Comparison of ENCODE assay signal across 14 cellular contexts in the genomic region with DNA sequence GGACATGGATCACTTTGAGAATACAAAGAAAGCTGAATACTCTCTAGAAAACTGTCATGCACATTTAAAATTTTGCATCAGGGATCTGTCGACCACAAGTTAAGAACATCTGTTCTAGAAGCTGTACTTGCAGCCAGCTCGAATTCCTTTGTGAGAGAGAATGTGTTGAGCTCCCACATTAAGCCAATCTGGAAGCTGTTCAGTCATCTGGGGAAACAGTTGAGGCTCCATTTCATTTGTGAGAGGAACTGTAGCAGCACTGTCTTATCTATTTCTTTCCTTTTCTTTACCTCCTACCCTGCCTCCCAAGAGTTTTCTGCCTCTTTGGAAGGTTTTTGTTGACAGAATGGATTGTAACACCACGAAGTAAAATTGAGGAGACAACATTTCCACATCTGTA.
"Had no signal": no experiment of that assay in that cellular context is flagged by ENCODE, and none has a peak within 500 bp of the region (broad histone marks: within the 10 kb centered on the region; RNA-seq: fewer than 3 reads in every experiment).

No MANE protein-coding gene starts in this region.

- H3K27ac ChIP-seq: left lung, stomach, VCaP had no signal

- DNase-seq: activated CD4-positive, alpha-beta memory T cell treated with anti-CD3 and anti-CD28 coated beads for 36 hours; activated CD8-positive, alpha-beta memory T cell treated with anti-CD3 and anti-CD28 coated beads, Interleukin-2, amount 50 U/mL, for 4 hours; activated naive CD4-positive, alpha-beta T cell; activated naive CD8-positive, alpha-beta T cell treated with anti-CD3 and anti-CD28 coated beads, Interleukin-2, amount 50 U/mL, for 24 hours; caudate nucleus; cortex of kidney; effector CD8-positive, alpha-beta T cell; left lung; mesenchymal stem cell; stimulated activated CD4-positive, alpha-beta T cell treated with anti-CD3 and anti-CD28 coated beads, Interleukin-4, amount 100 ng/mL, for 24 hours; stomach; T-cell had no signal

- H3K27me3 Mint-ChIP-seq: activated CD4-positive, alpha-beta memory T cell treated with anti-CD3 and anti-CD28 coated beads for 36 hours; activated naive CD8-positive, alpha-beta T cell treated with anti-CD3 and anti-CD28 coated beads, Interleukin-2, amount 50 U/mL, for 24 hours; T-cell had no signal

- ATAC-seq: activated naive CD8-positive, alpha-beta T cell treated with anti-CD3 and anti-CD28 coated beads, Interleukin-2, amount 50 U/mL, for 24 hours; left lung; T-cell had no signal

- H3K4me1 ChIP-seq: left lung, stomach had no signal

- H3K9me3 Mint-ChIP-seq: activated CD4-positive, alpha-beta memory T cell treated with anti-CD3 and anti-CD28 coated beads for 36 hours; activated naive CD8-positive, alpha-beta T cell treated with anti-CD3 and anti-CD28 coated beads, Interleukin-2, amount 50 U/mL, for 24 hours; activated T-helper 1 cell treated with anti-CD3 and anti-CD28 coated beads, Interleukin-12 subunit alpha, Interleukin-12 subunit beta, Interleukin-2, Interleukin-4 antibody, amounts not matched to agents 30 ng/mL and 10 ng/mL and 1 ng/mL, durations not matched to agents 14 hours and 24 hours and 36 hours; T-cell had no signal

- H3K4me1 Mint-ChIP-seq: activated naive CD8-positive, alpha-beta T cell treated with anti-CD3 and anti-CD28 coated beads, Interleukin-2, amount 50 U/mL, for 24 hours; T-cell had no signal

- H3K9me3 ChIP-seq: left lung, stomach had no signal

- H3K27ac Mint-ChIP-seq: activated CD4-positive, alpha-beta memory T cell treated with anti-CD3 and anti-CD28 coated beads for 36 hours; activated naive CD8-positive, alpha-beta T cell treated with anti-CD3 and anti-CD28 coated beads, Interleukin-2, amount 50 U/mL, for 24 hours; activated T-helper 1 cell treated with anti-CD3 and anti-CD28 coated beads, Interleukin-12 subunit alpha, Interleukin-12 subunit beta, Interleukin-2, Interleukin-4 antibody, amounts not matched to agents 30 ng/mL and 10 ng/mL and 1 ng/mL, durations not matched to agents 14 hours and 24 hours and 36 hours had no signal

- H3K4me3 Mint-ChIP-seq: activated CD4-positive, alpha-beta memory T cell treated with anti-CD3 and anti-CD28 coated beads for 36 hours; activated naive CD8-positive, alpha-beta T cell treated with anti-CD3 and anti-CD28 coated beads, Interleukin-2, amount 50 U/mL, for 24 hours; activated T-helper 1 cell treated with anti-CD3 and anti-CD28 coated beads, Interleukin-12 subunit alpha, Interleukin-12 subunit beta, Interleukin-2, Interleukin-4 antibody, amounts not matched to agents 30 ng/mL and 10 ng/mL and 1 ng/mL, durations not matched to agents 14 hours and 24 hours and 36 hours; T-cell had no signal

- H3K27me3 ChIP-seq: left lung, stomach had no signal

- H3K4me3 ChIP-seq: left lung, stomach had no signal
